1 cellular context compared by ENCODE assay signal in genomic region chr14:88599761-88600439, GRCh38.
A peak's percentile ranks its signal among the peaks of the same experiment; 100 is the strongest.
TF ChIP-seq lines count a peak whose summit lies in the region.

No MANE protein-coding gene starts in this region.

TF ChIP-seq in GM12878, 131 proteins besides CTCF, POLR2A, EP300 and RAD21 (continued from another document and continues in another):
- TF ChIP-seq, protein P1, sequence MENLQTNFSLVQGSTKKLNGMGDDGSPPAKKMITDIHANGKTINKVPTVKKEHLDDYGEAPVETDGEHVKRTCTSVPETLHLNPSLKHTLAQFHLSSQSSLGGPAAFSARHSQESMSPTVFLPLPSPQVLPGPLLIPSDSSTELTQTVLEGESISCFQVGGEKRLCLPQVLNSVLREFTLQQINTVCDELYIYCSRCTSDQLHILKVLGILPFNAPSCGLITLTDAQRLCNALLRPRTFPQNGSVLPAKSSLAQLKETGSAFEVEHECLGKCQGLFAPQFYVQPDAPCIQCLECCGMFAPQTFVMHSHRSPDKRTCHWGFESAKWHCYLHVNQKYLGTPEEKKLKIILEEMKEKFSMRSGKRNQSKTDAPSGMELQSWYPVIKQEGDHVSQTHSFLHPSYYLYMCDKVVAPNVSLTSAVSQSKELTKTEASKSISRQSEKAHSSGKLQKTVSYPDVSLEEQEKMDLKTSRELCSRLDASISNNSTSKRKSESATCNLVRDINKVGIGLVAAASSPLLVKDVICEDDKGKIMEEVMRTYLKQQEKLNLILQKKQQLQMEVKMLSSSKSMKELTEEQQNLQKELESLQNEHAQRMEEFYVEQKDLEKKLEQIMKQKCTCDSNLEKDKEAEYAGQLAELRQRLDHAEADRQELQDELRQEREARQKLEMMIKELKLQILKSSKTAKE (IDR thresholded peaks at IDR 0.05; ENCODE audit: low read depth, poor library complexity, severe bottlenecking), result peak; percentile 97
- TF ChIP-seq MYC (IDR thresholded peaks at IDR 0.05; ENCODE audit: insufficient read depth, insufficient read length, insufficient replicate concordance, low read length, severe bottlenecking), result no peak
- peak; percentile 83 for TF ChIP-seq RUNX3 (IDR thresholded peaks at IDR 0.05; ENCODE audit: low read length)
- TF ChIP-seq, protein P2, sequence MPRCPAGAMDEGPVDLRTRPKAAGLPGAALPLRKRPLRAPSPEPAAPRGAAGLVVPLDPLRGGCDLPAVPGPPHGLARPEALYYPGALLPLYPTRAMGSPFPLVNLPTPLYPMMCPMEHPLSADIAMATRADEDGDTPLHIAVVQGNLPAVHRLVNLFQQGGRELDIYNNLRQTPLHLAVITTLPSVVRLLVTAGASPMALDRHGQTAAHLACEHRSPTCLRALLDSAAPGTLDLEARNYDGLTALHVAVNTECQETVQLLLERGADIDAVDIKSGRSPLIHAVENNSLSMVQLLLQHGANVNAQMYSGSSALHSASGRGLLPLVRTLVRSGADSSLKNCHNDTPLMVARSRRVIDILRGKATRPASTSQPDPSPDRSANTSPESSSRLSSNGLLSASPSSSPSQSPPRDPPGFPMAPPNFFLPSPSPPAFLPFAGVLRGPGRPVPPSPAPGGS (IDR thresholded peaks at IDR 0.05; ENCODE audit: borderline replicate concordance, insufficient read depth, low read depth, low read length, poor library complexity, severe bottlenecking), result peak; percentile 91
- TF ChIP-seq HDGF (IDR thresholded peaks at IDR 0.05), result no peak
- no peak for TF ChIP-seq CBX3 (IDR thresholded peaks at IDR 0.05; ENCODE audit: borderline replicate concordance, low read depth)
- TF ChIP-seq CHD4 (IDR thresholded peaks at IDR 0.05), result no peak
- no peak for TF ChIP-seq ZZZ3 (IDR thresholded peaks at IDR 0.05; ENCODE audit: control insufficient read depth, insufficient read length, low read depth)
- TF ChIP-seq ESRRA (IDR thresholded peaks at IDR 0.05; ENCODE audit: low read length), result no peak
- no peak for TF ChIP-seq SREBF1 (IDR thresholded peaks at IDR 0.05; ENCODE audit: low read length)
- TF ChIP-seq ZNF217 (IDR thresholded peaks at IDR 0.05), result peak; percentile 93
- TF ChIP-seq, protein P3, sequence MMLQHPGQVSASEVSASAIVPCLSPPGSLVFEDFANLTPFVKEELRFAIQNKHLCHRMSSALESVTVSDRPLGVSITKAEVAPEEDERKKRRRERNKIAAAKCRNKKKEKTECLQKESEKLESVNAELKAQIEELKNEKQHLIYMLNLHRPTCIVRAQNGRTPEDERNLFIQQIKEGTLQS (IDR thresholded peaks at IDR 0.05; ENCODE audit: borderline replicate concordance, extremely low read depth, low read depth, low read length), result no peak
- TF ChIP-seq ZNF384 (IDR thresholded peaks at IDR 0.05; ENCODE audit: borderline replicate concordance, low read depth, low read length), result no peak
- TF ChIP-seq PKNOX1 (IDR thresholded peaks at IDR 0.05), result no peak
- TF ChIP-seq, protein P4, sequence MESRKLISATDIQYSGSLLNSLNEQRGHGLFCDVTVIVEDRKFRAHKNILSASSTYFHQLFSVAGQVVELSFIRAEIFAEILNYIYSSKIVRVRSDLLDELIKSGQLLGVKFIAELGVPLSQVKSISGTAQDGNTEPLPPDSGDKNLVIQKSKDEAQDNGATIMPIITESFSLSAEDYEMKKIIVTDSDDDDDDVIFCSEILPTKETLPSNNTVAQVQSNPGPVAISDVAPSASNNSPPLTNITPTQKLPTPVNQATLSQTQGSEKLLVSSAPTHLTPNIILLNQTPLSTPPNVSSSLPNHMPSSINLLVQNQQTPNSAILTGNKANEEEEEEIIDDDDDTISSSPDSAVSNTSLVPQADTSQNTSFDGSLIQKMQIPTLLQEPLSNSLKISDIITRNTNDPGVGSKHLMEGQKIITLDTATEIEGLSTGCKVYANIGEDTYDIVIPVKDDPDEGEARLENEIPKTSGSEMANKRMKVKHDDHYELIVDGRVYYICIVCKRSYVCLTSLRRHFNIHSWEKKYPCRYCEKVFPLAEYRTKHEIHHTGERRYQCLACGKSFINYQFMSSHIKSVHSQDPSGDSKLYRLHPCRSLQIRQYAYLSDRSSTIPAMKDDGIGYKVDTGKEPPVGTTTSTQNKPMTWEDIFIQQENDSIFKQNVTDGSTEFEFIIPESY (IDR thresholded peaks at IDR 0.05), result no peak
- peak; percentile 77 for TF ChIP-seq MEF2B (IDR thresholded peaks at IDR 0.05; ENCODE audit: partially characterized antibody, poor library complexity, severe bottlenecking)
- TF ChIP-seq ZNF274 (IDR thresholded peaks at IDR 0.05; ENCODE audit: insufficient read depth, insufficient read length), result no peak
- peak; percentile 50; the same call in 1 of the 2 replicates for TF ChIP-seq TCF7 (IDR thresholded peaks at IDR 0.05; ENCODE audit: borderline replicate concordance)
- TF ChIP-seq RAD51 (IDR thresholded peaks at IDR 0.05), result no peak
- peak; percentile 51 for TF ChIP-seq MTA3 (IDR thresholded peaks at IDR 0.05; ENCODE audit: borderline replicate concordance, low read length)
- peak; percentile 60; the same call in 1 of the 2 replicates for TF ChIP-seq TCF12 (IDR thresholded peaks at IDR 0.05; ENCODE audit: low read depth, low read length)
- peak; percentile 45; the same call in 1 of the 2 replicates for TF ChIP-seq GABPA (IDR thresholded peaks at IDR 0.05; ENCODE audit: low read depth)
- no peak for TF ChIP-seq ASH2L (IDR thresholded peaks at IDR 0.05; ENCODE audit: borderline replicate concordance, low read depth)
- TF ChIP-seq TAF1 (IDR thresholded peaks at IDR 0.05; ENCODE audit: borderline replicate concordance, low read depth, low read length), result no peak
- peak in 1 of 2 experiments; percentile 15; a peak in 1 of 4 replicates for TF ChIP-seq BHLHE40 (IDR thresholded peaks at IDR 0.05; ENCODE audit: borderline replicate concordance in 1 of 2, low read depth in 2 of 2, low read length in 1 of 2)
- no peak for TF ChIP-seq SMAD5 (IDR thresholded peaks at IDR 0.05; ENCODE audit: low read depth)
- no peak for TF ChIP-seq CEBPB (IDR thresholded peaks at IDR 0.05; ENCODE audit: borderline replicate concordance in 1 of 2, low read depth in 2 of 2, low read length in 2 of 2)
- TF ChIP-seq SUZ12 (IDR thresholded peaks at IDR 0.05; ENCODE audit: unreplicated experiment), result no peak
- peak; percentile 89 for TF ChIP-seq CREM (IDR thresholded peaks at IDR 0.05; ENCODE audit: low read depth)
- TF ChIP-seq, protein P5, sequence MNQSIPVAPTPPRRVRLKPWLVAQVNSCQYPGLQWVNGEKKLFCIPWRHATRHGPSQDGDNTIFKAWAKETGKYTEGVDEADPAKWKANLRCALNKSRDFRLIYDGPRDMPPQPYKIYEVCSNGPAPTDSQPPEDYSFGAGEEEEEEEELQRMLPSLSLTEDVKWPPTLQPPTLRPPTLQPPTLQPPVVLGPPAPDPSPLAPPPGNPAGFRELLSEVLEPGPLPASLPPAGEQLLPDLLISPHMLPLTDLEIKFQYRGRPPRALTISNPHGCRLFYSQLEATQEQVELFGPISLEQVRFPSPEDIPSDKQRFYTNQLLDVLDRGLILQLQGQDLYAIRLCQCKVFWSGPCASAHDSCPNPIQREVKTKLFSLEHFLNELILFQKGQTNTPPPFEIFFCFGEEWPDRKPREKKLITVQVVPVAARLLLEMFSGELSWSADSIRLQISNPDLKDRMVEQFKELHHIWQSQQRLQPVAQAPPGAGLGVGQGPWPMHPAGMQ (IDR thresholded peaks at IDR 0.05; ENCODE audit: borderline replicate concordance), result no peak
- TF ChIP-seq NR2F1 (conservative IDR thresholded peaks at IDR 0.05), result peak; percentile 90
- TF ChIP-seq POU2F2 (IDR thresholded peaks at IDR 0.05; ENCODE audit: borderline replicate concordance, low read depth, low read length), result peak; percentile 91; the same call in 2 of the 3 replicates
- no peak for TF ChIP-seq NKRF (conservative IDR thresholded peaks at IDR 0.05)
- TF ChIP-seq NFIC (IDR thresholded peaks at IDR 0.05; ENCODE audit: low read depth, low read length), result peak; percentile 96
- peak; percentile 79 for TF ChIP-seq ATF7 (IDR thresholded peaks at IDR 0.05; ENCODE audit: low read depth)
- TF ChIP-seq MTA2 (IDR thresholded peaks at IDR 0.05; ENCODE audit: low read depth), result peak; percentile 80
- peak; percentile 72; the same call in 1 of the 2 replicates for TF ChIP-seq PAX5 (IDR thresholded peaks at IDR 0.05; ENCODE audit: borderline replicate concordance, low read depth, low read length)
- no peak for TF ChIP-seq YBX1 (IDR thresholded peaks at IDR 0.05)
- TF ChIP-seq KDM1A (IDR thresholded peaks at IDR 0.05; ENCODE audit: borderline replicate concordance), result no peak
- TF ChIP-seq, protein P6, sequence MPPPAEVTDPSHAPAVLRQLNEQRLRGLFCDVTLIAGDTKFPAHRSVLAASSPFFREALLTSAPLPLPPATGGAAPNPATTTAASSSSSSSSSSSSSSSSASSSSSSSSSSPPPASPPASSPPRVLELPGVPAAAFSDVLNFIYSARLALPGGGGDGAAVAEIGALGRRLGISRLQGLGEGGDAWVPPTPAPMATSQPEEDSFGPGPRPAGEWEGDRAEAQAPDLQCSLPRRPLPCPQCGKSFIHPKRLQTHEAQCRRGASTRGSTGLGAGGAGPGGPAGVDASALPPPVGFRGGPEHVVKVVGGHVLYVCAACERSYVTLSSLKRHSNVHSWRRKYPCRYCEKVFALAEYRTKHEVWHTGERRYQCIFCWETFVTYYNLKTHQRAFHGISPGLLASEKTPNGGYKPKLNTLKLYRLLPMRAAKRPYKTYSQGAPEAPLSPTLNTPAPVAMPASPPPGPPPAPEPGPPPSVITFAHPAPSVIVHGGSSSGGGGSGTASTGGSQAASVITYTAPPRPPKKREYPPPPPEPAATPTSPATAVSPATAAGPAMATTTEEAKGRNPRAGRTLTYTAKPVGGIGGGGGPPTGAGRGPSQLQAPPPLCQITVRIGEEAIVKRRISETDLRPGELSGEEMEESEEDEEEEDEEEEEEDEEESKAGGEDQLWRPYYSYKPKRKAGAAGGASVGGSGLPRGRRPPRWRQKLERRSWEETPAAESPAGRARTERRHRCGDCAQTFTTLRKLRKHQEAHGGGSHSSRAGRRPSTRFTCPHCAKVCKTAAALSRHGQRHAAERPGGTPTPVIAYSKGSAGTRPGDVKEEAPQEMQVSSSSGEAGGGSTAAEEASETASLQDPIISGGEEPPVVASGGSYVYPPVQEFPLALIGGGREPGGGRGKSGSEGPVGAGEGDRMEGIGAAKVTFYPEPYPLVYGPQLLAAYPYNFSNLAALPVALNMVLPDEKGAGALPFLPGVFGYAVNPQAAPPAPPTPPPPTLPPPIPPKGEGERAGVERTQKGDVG (CRISPR knock-in tag; IDR thresholded peaks at IDR 0.05), result no peak
- TF ChIP-seq CBFB (IDR thresholded peaks at IDR 0.05; ENCODE audit: low read depth), result 0 out of 2 replicates have a peak, but pooled peaks have one; percentile 17
- no peak for TF ChIP-seq RFX5 (IDR thresholded peaks at IDR 0.05; ENCODE audit: low read depth, low read length)
- peak; percentile 99 for TF ChIP-seq JUNB (IDR thresholded peaks at IDR 0.05)
- no peak for TF ChIP-seq SMARCA5 (IDR thresholded peaks at IDR 0.05)
- no peak for TF ChIP-seq SUPT20H (IDR thresholded peaks at IDR 0.05; ENCODE audit: borderline replicate concordance, control insufficient read depth, low read depth, low read length)
- TF ChIP-seq HDAC6 (IDR thresholded peaks at IDR 0.05; ENCODE audit: unreplicated experiment), result no peak
- TF ChIP-seq SIX5 (IDR thresholded peaks at IDR 0.05; ENCODE audit: low read depth, low read length, severe bottlenecking), result no peak
- TF ChIP-seq BMI1 (IDR thresholded peaks at IDR 0.05; ENCODE audit: borderline replicate concordance), result peak; percentile 70; the same call in 1 of the 2 replicates
- no peak for TF ChIP-seq BRCA1 (IDR thresholded peaks at IDR 0.05; ENCODE audit: low read depth, low read length)
- peak; percentile 92 for TF ChIP-seq ATF2 (IDR thresholded peaks at IDR 0.05; ENCODE audit: low read length)
- peak; percentile 76; the same call in 1 of the 2 replicates for TF ChIP-seq TBL1XR1 (IDR thresholded peaks at IDR 0.05; ENCODE audit: low read depth, low read length)
- no peak for TF ChIP-seq MAX (IDR thresholded peaks at IDR 0.05; ENCODE audit: low read depth, low read length)
- no peak for TF ChIP-seq NR2C2 (IDR thresholded peaks at IDR 0.05; ENCODE audit: borderline replicate concordance, control insufficient read depth, insufficient read length, low read depth)
- no peak for TF ChIP-seq ZNF622 (IDR thresholded peaks at IDR 0.05)
